18 cellular contexts compared by ENCODE assay signal in the genomic region with DNA sequence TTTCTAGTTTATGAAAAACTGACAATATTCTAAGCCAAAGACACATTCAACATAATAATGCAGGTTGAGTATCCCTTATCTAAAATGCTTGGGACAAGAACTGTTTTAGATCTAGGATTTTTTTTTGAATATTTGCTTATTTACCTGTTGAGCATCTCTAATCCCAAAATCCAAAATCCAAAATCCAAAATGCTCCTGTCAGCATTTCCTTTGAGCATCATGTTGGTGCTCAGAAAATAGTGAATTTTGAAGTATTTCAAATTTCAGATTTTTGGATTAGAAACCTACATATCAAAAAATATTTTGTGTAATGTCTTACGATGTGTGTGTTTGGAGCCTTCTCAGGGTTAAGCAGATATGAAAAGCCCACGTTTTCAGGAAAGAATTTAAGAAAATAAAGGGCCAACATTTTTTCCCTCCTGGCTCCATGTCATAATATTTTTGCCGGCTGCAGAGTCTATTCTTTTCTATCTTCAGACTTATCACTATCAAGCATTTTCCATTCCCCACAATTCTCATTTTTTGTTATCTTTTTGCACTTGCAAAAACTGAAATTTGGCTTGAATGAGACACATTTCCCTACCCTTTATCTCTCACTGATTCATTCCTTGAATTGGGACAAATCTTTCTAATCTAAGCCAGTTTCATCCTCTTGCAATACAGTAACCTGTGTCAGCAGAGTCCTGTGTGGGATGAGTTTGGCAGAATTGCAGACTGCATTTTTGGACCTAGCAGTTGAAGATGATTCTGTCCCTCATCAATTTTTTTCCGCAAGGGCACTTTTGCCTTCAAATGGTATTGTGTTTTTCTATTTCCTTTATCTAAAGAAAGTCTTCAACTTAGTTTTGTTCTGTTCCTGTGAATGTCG.
DNase-seq lines count a peak whose midpoint lies in the region; ATAC-seq and TF ChIP-seq lines count a peak whose summit lies in the region.
"Had no signal": no experiment of that assay in that cellular context is flagged by ENCODE, and none has a peak within 500 bp of the region (broad histone marks: within the 10 kb centered on the region; RNA-seq: fewer than 3 reads in every experiment).

No MANE protein-coding gene starts in this region.

- DNase-seq in left ventricle myocardium inferior (no peak), right cardiac atrium (no peak), IMR-90 (no peak), SHP77 treated with DMSO at 0.1 percent for 48 hours (lab: John Stamatoyannopoulos, UW) (no peak)
- DNase-seq: 8988T; ACHN; C1 segment of cervical spinal cord; CD8-positive, alpha-beta T cell; COR-L47; DND-41; GDM1; HCEC 1CT had no signal

- no peak overlapping the region for H4K8ac ChIP-seq in IMR-90 (ENCODE audit: low read depth in 2 of 2, low read length in 2 of 2)

- in situ Hi-C loops in IMR-90 (cut with MboI; ENCODE audit: low sequenced_read_pairs) = no loop called here

- H3K4me1 Mint-ChIP-seq in dendritic cell treated with granulocyte-macrophage colony-stimulating factor and Interleukin-4, amounts not matched to agents 40 ng/mL and 50 ng/mL, for 4 days (ENCODE audit: low read depth) = peaks cover 25% of the 10 kb centered on the region
- H3K4me1 Mint-ChIP-seq in nephron = peaks cover 16% of the 10 kb centered on the region
- H3K4me1 Mint-ChIP-seq: B cell had no signal

- H3K56ac ChIP-seq in IMR-90 (ENCODE audit: extremely low read depth, insufficient read depth, low read length) = no peak overlapping the region

- no peaks in the 10 kb centered on the region for H3K9me3 ChIP-seq in left ventricle myocardium inferior (replicated peaks)
- H3K9me3 ChIP-seq in right cardiac atrium (ENCODE audit: control insufficient read depth, low read length) = no peaks in the 10 kb centered on the region
- H3K9me3 ChIP-seq in IMR-90 (ENCODE audit: control insufficient read depth, insufficient read depth, low read length) = no peaks in the 10 kb centered on the region

- no peaks in the 10 kb centered on the region for H3K9me3 Mint-ChIP-seq in dendritic cell treated with granulocyte-macrophage colony-stimulating factor and Interleukin-4, amounts not matched to agents 40 ng/mL and 50 ng/mL, for 4 days
- H3K9me3 Mint-ChIP-seq in nephron = no peaks in the 10 kb centered on the region
- H3K9me3 Mint-ChIP-seq: CD8-positive, alpha-beta T cell had no signal

- H3K18ac ChIP-seq in IMR-90 (ENCODE audit: low read depth, low read length) = no peak overlapping the region

- TF ChIP-seq POLR2A in IMR-90 (IDR thresholded peaks at IDR 0.05; ENCODE audit: low read depth, low read length) = no peak

- H2AK5ac ChIP-seq in IMR-90 (ENCODE audit: low read depth, low read length) = no peak overlapping the region

- intact Hi-C loops in left ventricle myocardium inferior (cut with micrococcal nuclease) = loop anchor here (10.0 kb wide), 1 partner anchor 444 kb away; no protein-coding TSS in a partner anchor
- intact Hi-C loops in right cardiac atrium (cut with DNase I) = loop anchor here (10.0 kb wide), 7 partner anchors 64 to 764 kb away; no protein-coding TSS in a partner anchor
- intact Hi-C loops in IMR-90 (cut with micrococcal nuclease) = loop anchor here (10.0 kb wide), 1 partner anchor 284 kb away; no protein-coding TSS in a partner anchor
- intact Hi-C loops in dendritic cell treated with granulocyte-macrophage colony-stimulating factor and Interleukin-4, amounts not matched to agents 40 ng/mL and 50 ng/mL, for 4 days (cut with micrococcal nuclease) = loop anchor here (10.0 kb wide), 2 partner anchors 544 to 1384 kb away; no protein-coding TSS in a partner anchor

- H2AFZ ChIP-seq in IMR-90 (replicated peaks; ENCODE audit: low read length, poor library complexity) = no peak overlapping the region

- no peak overlapping the region for H2BK5ac ChIP-seq in IMR-90 (ENCODE audit: low read depth, low read length, poor library complexity, severe bottlenecking)

- no peak overlapping the region for H4K91ac ChIP-seq in IMR-90 (ENCODE audit: insufficient read depth, low read depth, low read length)

- no peak overlapping the region for H2BK15ac ChIP-seq in IMR-90 (ENCODE audit: low read depth, low read length)

- 44% methylated on average over 5 of the region's 5 CpGs for WGBS in right cardiac atrium
- WGBS in IMR-90 (ENCODE audit: extremely low coverage in 2 of 2, insufficient read length in 1 of 2), 2 experiments = 68% methylated on average over 3 of the region's 5 CpGs; no CpG with 5 or more reads in 1 of the 2 experiments

- H2BK120ac ChIP-seq in IMR-90 (ENCODE audit: low read depth, low read length) = no peak overlapping the region

- peak overlapping the region; percentile 12 for H3K27ac Mint-ChIP-seq in dendritic cell treated with granulocyte-macrophage colony-stimulating factor and Interleukin-4, amounts not matched to agents 40 ng/mL and 50 ng/mL, for 4 days
- peak overlapping the region in 2 of 3 experiments; percentile 9 to 27 for H3K27ac Mint-ChIP-seq in nephron
- H3K27ac Mint-ChIP-seq: B cell; CD8-positive, alpha-beta T cell had no signal

- peaks cover 32% of the 10 kb centered on the region for H3K4me1 ChIP-seq in left ventricle myocardium inferior
- peaks cover 2% of the 10 kb centered on the region for H3K4me1 ChIP-seq in right cardiac atrium (ENCODE audit: control insufficient read depth, insufficient read depth, low read length)
- H3K4me1 ChIP-seq in IMR-90 (ENCODE audit: control insufficient read depth, insufficient read depth, low read length) = 0 out of 2 replicates have a peak, but pooled peaks cover 2% of the 10 kb centered on the region

- H3K4ac ChIP-seq in IMR-90 (ENCODE audit: low read depth, low read length) = no peak overlapping the region

- no peak overlapping the region for H3K23ac ChIP-seq in IMR-90 (ENCODE audit: low read depth, low read length)

- no peaks in the 10 kb centered on the region for H3K36me3 ChIP-seq in left ventricle myocardium inferior
- no peaks in the 10 kb centered on the region for H3K36me3 ChIP-seq in IMR-90 (ENCODE audit: control insufficient read depth, insufficient read depth, low read length)

- H3K36me3 Mint-ChIP-seq in dendritic cell treated with granulocyte-macrophage colony-stimulating factor and Interleukin-4, amounts not matched to agents 40 ng/mL and 50 ng/mL, for 4 days (ENCODE audit: low read depth) = peaks cover 7% of the 10 kb centered on the region
- H3K36me3 Mint-ChIP-seq in nephron (ENCODE audit: low read depth) = no peaks in the 10 kb centered on the region
- H3K36me3 Mint-ChIP-seq: CD8-positive, alpha-beta T cell had no signal

- H3K9me1 ChIP-seq in IMR-90 (ENCODE audit: insufficient read depth, low read length) = no peaks in the 10 kb centered on the region

- H2BK20ac ChIP-seq in IMR-90 (ENCODE audit: low read depth, low read length) = no peak overlapping the region

- H2AK9ac ChIP-seq in IMR-90 (replicated peaks; ENCODE audit: low read depth, low read length, poor library complexity) = no peak overlapping the region

- H3K4me3 ChIP-seq in left ventricle myocardium inferior (no peak overlapping the region), right cardiac atrium (ENCODE audit: low read length) (no peak overlapping the region), IMR-90 (ENCODE audit: insufficient read depth, low read depth, low read length) (no peak overlapping the region)

- CTCF ChIA-PET in IMR-90 (lab: Yijun Ruan, JAX) = no interaction called here

- H3K14ac ChIP-seq in IMR-90 (replicated peaks; ENCODE audit: low read depth, low read length) = no peak overlapping the region

- no peak for TF ChIP-seq CTCF in left ventricle myocardium inferior (IDR thresholded peaks at IDR 0.05; ENCODE audit: borderline replicate concordance)
- TF ChIP-seq CTCF in IMR-90 (conservative IDR thresholded peaks at IDR 0.05; ENCODE audit: low read depth, low read length) = no peak
- TF ChIP-seq CTCF in nephron (IDR thresholded peaks at IDR 0.05; ENCODE audit: unreplicated experiment in 3 of 3) = no peak

- POLR2A ChIA-PET in IMR-90 (lab: Charles Lee; ENCODE audit: unreplicated experiment) = no interaction called here

- H3K79me1 ChIP-seq in IMR-90 (ENCODE audit: low read depth in 1 of 2, low read length in 2 of 2) = no peaks in the 10 kb centered on the region; a peak in 1 of 4 replicates

- no peaks in the 10 kb centered on the region for H3K27me3 ChIP-seq in left ventricle myocardium inferior (ENCODE audit: low read depth)
- H3K27me3 ChIP-seq in right cardiac atrium (ENCODE audit: control insufficient read depth, insufficient read depth) = no peaks in the 10 kb centered on the region
- H3K27me3 ChIP-seq in IMR-90 (ENCODE audit: control insufficient read depth, insufficient read depth, low read length) = no peaks in the 10 kb centered on the region

- no peaks in the 10 kb centered on the region for H4K20me1 ChIP-seq in IMR-90 (ENCODE audit: insufficient read depth, low read length)

- no peak for TF ChIP-seq RAD21 in IMR-90 (IDR thresholded peaks at IDR 0.05; ENCODE audit: low read length)

- H3K4me2 ChIP-seq in IMR-90 (ENCODE audit: low read depth, low read length) = no peak overlapping the region

- no TSS peak for BruUV-seq in IMR-90 (replicated peaks; lab: Mats Ljungman, UMichigan)

- no peak overlapping the region for H3K9ac ChIP-seq in IMR-90 (ENCODE audit: low read depth, low read length)

- dilution Hi-C loops in IMR-90 (cut with HindIII; ENCODE audit: low sequenced_read_pairs, unreplicated experiment) = no loop called here

- no peaks in the 10 kb centered on the region for H3K27me3 Mint-ChIP-seq in dendritic cell treated with granulocyte-macrophage colony-stimulating factor and Interleukin-4, amounts not matched to agents 40 ng/mL and 50 ng/mL, for 4 days
- H3K27me3 Mint-ChIP-seq in nephron (ENCODE audit: low read depth) = no peaks in the 10 kb centered on the region
- H3K27me3 Mint-ChIP-seq: B cell had no signal

- H4K5ac ChIP-seq in IMR-90 (ENCODE audit: low read depth, low read length) = no peak overlapping the region

- H3K4me3 Mint-ChIP-seq in dendritic cell treated with granulocyte-macrophage colony-stimulating factor and Interleukin-4, amounts not matched to agents 40 ng/mL and 50 ng/mL, for 4 days = no peak overlapping the region
- no peak overlapping the region for H3K4me3 Mint-ChIP-seq in nephron
- H3K4me3 Mint-ChIP-seq: B cell; CD8-positive, alpha-beta T cell had no signal

- ATAC-seq in right cardiac atrium (no peak), IMR-90 (ENCODE audit: low read depth) (no peak), HG02938 (IDR thresholded peaks at IDR 0.05; ENCODE audit: unreplicated experiment) (no peak), GM18861 (IDR thresholded peaks at IDR 0.05; ENCODE audit: unreplicated experiment) (no peak)
- ATAC-seq: CD8-positive, alpha-beta T cell had no signal

- H3K27ac ChIP-seq in left ventricle myocardium inferior (replicated peaks) (peak overlapping the region; percentile 72), right cardiac atrium (ENCODE audit: low read length) (no peak overlapping the region), IMR-90 (ENCODE audit: insufficient read depth, low read length) (no peak overlapping the region)
- H3K27ac ChIP-seq: HL-60 had no signal

TF ChIP-seq in IMR-90, 13 proteins besides CTCF, POLR2A, EP300 and RAD21:
- TF ChIP-seq RFX5 (IDR thresholded peaks at IDR 0.05; ENCODE audit: low read depth, low read length) (no peak), CEBPB (IDR thresholded peaks at IDR 0.05; ENCODE audit: low read depth, low read length) (no peak), MAFK (IDR thresholded peaks at IDR 0.05; ENCODE audit: low read depth, low read length) (peak; percentile 75)
